Comparison of ENCODE assay signal across 8 cellular contexts in genomic region chr2:217142649-217143266, GRCh38.
DNase-seq lines count a peak whose midpoint lies in the region; ATAC-seq and TF ChIP-seq lines count a peak whose summit lies in the region.

No MANE protein-coding gene starts in this region.

- H3K4me2 ChIP-seq in GM23338 = no peak overlapping the region

- no TSS peak for BruUV-seq in Caco-2 (replicated peaks; lab: Mats Ljungman, UMichigan)

- H3K4me3 ChIP-seq in Caco-2 (ENCODE audit: low read depth, low read length) (no peak overlapping the region), GM23338 (no peak overlapping the region), iPS DF 6.9 (ENCODE audit: low read length) (no peak overlapping the region)

- H3K9me3 ChIP-seq in Caco-2 = peaks cover 7% of the 10 kb centered on the region; the same call in 1 of the 2 replicates
- no peaks in the 10 kb centered on the region for H3K9me3 ChIP-seq in iPS DF 6.9 (ENCODE audit: control insufficient read depth, insufficient read depth, low read length)

- H3K9me2 ChIP-seq in GM23338 (ENCODE audit: insufficient read depth) = no peaks in the 10 kb centered on the region; the same call in 1 of the 2 replicates

- in situ Hi-C loops in G401 (cut with HindIII; ENCODE audit: low sequenced_read_pairs) = no loop called here

- CTCF ChIA-PET in Caco-2 (lab: Charles Lee) = no interaction called here

- POLR2A ChIA-PET in Caco-2 (lab: Charles Lee) = no interaction called here

- H3K27me3 ChIP-seq in Caco-2 (replicated peaks; ENCODE audit: control insufficient read depth, insufficient read depth, low read length) (no peaks in the 10 kb centered on the region), GM23338 (ENCODE audit: insufficient read depth) (no peaks in the 10 kb centered on the region), iPS DF 6.9 (ENCODE audit: control insufficient read depth, insufficient read depth, low read length) (no peaks in the 10 kb centered on the region)

- DNase-seq in Caco-2 (peak; percentile 51 to 69), GM23338 (ENCODE audit: low spot score) (peak; percentile 75), SHP77 treated with DMSO at 0.1 percent for 48 hours (lab: John Stamatoyannopoulos, UW) (peak; percentile 31), iPS DF 6.9 (ENCODE audit: low read depth, low spot score) (peak; percentile 29), NCI-H2107 treated with DMSO at 0.1 percent for 48 hours (lab: John Stamatoyannopoulos, UW; ENCODE audit: unreplicated experiment) (no peak), G401 (ENCODE audit: low spot score) (no peak)
- DNase-seq in activated T-helper 1 cell treated with anti-CD3 and anti-CD28 coated beads, Interleukin-12 subunit alpha, Interleukin-12 subunit beta, Interleukin-2, Interleukin-4 antibody, amounts not matched to agents 30 ng/mL and 10 ng/mL and 1 ng/mL, durations not matched to agents 14 hours and 24 hours and 36 hours (ENCODE audit: low spot score) = no peak

- no peaks in the 10 kb centered on the region for H3K79me2 ChIP-seq in GM23338 (replicated peaks; ENCODE audit: insufficient read depth)

- 0 out of 3 replicates have a peak, but pooled peaks have one; percentile 22 for ATAC-seq in GM23338
- ATAC-seq in GM21423 (IDR thresholded peaks at IDR 0.05; ENCODE audit: unreplicated experiment) = no peak

- TF ChIP-seq CTCF in Caco-2 (IDR thresholded peaks at IDR 0.05; ENCODE audit: insufficient read depth in 1 of 2, low read depth in 1 of 2, low read length in 1 of 2, severe bottlenecking in 1 of 2, unreplicated experiment in 1 of 2) = peak; percentile 67 to 86
- peak; percentile 76 to 97 for TF ChIP-seq CTCF in GM23338 (conservative IDR thresholded peaks at IDR 0.05; ENCODE audit: low read depth in 2 of 2)

- peaks cover 7% of the 10 kb centered on the region for H3K27me3 Mint-ChIP-seq in Caco-2 (ENCODE audit: insufficient read depth, unreplicated experiment)
- no peaks in the 10 kb centered on the region for H3K27me3 Mint-ChIP-seq in GM23338 (ENCODE audit: insufficient read depth, low read depth, poor library complexity)
- H3K27me3 Mint-ChIP-seq in activated T-helper 1 cell treated with anti-CD3 and anti-CD28 coated beads, Interleukin-12 subunit alpha, Interleukin-12 subunit beta, Interleukin-2, Interleukin-4 antibody, amounts not matched to agents 30 ng/mL and 10 ng/mL and 1 ng/mL, durations not matched to agents 14 hours and 24 hours and 36 hours (ENCODE audit: insufficient read depth) = peaks cover 5% of the 10 kb centered on the region

- H3K27ac ChIP-seq in GM23338 (ENCODE audit: low read depth) (no peak overlapping the region), iPS DF 6.9 (ENCODE audit: low read length) (no peak overlapping the region)

- H3K27ac Mint-ChIP-seq in Caco-2 (ENCODE audit: unreplicated experiment) = no peak overlapping the region
- H3K27ac Mint-ChIP-seq in GM23338 = no peak overlapping the region
- H3K27ac Mint-ChIP-seq in activated T-helper 1 cell treated with anti-CD3 and anti-CD28 coated beads, Interleukin-12 subunit alpha, Interleukin-12 subunit beta, Interleukin-2, Interleukin-4 antibody, amounts not matched to agents 30 ng/mL and 10 ng/mL and 1 ng/mL, durations not matched to agents 14 hours and 24 hours and 36 hours = no peak overlapping the region

- intact Hi-C loops in Caco-2 (cut with micrococcal nuclease; ENCODE audit: unreplicated experiment) = loop anchor here (1.0 to 10.0 kb wide), 4 partner anchors 142 to 572 kb away; no protein-coding TSS in a partner anchor
- intact Hi-C loops in activated T-helper 1 cell treated with anti-CD3 and anti-CD28 coated beads, Interleukin-12 subunit alpha, Interleukin-12 subunit beta, Interleukin-2, Interleukin-4 antibody, amounts not matched to agents 30 ng/mL and 10 ng/mL and 1 ng/mL, durations not matched to agents 14 hours and 24 hours and 36 hours (cut with micrococcal nuclease) = loop anchor here (1.0 to 2.0 kb wide), 2 partner anchors 365 to 444 kb away; no protein-coding TSS in a partner anchor

- H3K36me3 ChIP-seq in Caco-2 (ENCODE audit: control insufficient read depth, insufficient read depth, low read length) (no peaks in the 10 kb centered on the region), GM23338 (ENCODE audit: insufficient read depth) (0 out of 2 replicates have a peak, but pooled peaks cover 3% of the 10 kb centered on the region), iPS DF 6.9 (ENCODE audit: control insufficient read depth, insufficient read depth, low read length) (no peaks in the 10 kb centered on the region)

- peaks cover 37% of the 10 kb centered on the region for H3K9me3 Mint-ChIP-seq in Caco-2 (ENCODE audit: unreplicated experiment)
- peaks cover 29% of the 10 kb centered on the region for H3K9me3 Mint-ChIP-seq in GM23338
- peaks cover 18% of the 10 kb centered on the region for H3K9me3 Mint-ChIP-seq in activated T-helper 1 cell treated with anti-CD3 and anti-CD28 coated beads, Interleukin-12 subunit alpha, Interleukin-12 subunit beta, Interleukin-2, Interleukin-4 antibody, amounts not matched to agents 30 ng/mL and 10 ng/mL and 1 ng/mL, durations not matched to agents 14 hours and 24 hours and 36 hours

- H3F3A ChIP-seq in GM23338 (replicated peaks; ENCODE audit: low read depth) = no peaks in the 10 kb centered on the region

- no peak overlapping the region for H3K4me3 Mint-ChIP-seq in Caco-2 (ENCODE audit: unreplicated experiment)
- H3K4me3 Mint-ChIP-seq in GM23338 = no peak overlapping the region
- no peak overlapping the region for H3K4me3 Mint-ChIP-seq in activated T-helper 1 cell treated with anti-CD3 and anti-CD28 coated beads, Interleukin-12 subunit alpha, Interleukin-12 subunit beta, Interleukin-2, Interleukin-4 antibody, amounts not matched to agents 30 ng/mL and 10 ng/mL and 1 ng/mL, durations not matched to agents 14 hours and 24 hours and 36 hours

- no peaks in the 10 kb centered on the region for H3K4me1 Mint-ChIP-seq in Caco-2 (ENCODE audit: low read depth, unreplicated experiment)
- no peaks in the 10 kb centered on the region for H3K4me1 Mint-ChIP-seq in GM23338
- no peaks in the 10 kb centered on the region for H3K4me1 Mint-ChIP-seq in activated T-helper 1 cell treated with anti-CD3 and anti-CD28 coated beads, Interleukin-12 subunit alpha, Interleukin-12 subunit beta, Interleukin-2, Interleukin-4 antibody, amounts not matched to agents 30 ng/mL and 10 ng/mL and 1 ng/mL, durations not matched to agents 14 hours and 24 hours and 36 hours (ENCODE audit: low read depth)

- WGBS in iPS DF 6.9 (ENCODE audit: insufficient coverage, insufficient read length) = no CpG with 5 or more reads among the region's 3 CpGs

- no peaks in the 10 kb centered on the region for H4K20me1 ChIP-seq in GM23338 (replicated peaks; ENCODE audit: insufficient read depth)

- no peak overlapping the region for H2AFZ ChIP-seq in GM23338

- H3K36me3 Mint-ChIP-seq in Caco-2 (ENCODE audit: insufficient read depth, unreplicated experiment) (no peaks in the 10 kb centered on the region), GM23338 (ENCODE audit: low read depth) (peaks cover 10% of the 10 kb centered on the region)
- H3K36me3 Mint-ChIP-seq in activated T-helper 1 cell treated with anti-CD3 and anti-CD28 coated beads, Interleukin-12 subunit alpha, Interleukin-12 subunit beta, Interleukin-2, Interleukin-4 antibody, amounts not matched to agents 30 ng/mL and 10 ng/mL and 1 ng/mL, durations not matched to agents 14 hours and 24 hours and 36 hours (ENCODE audit: low read depth) = no peaks in the 10 kb centered on the region

- H3K4me1 ChIP-seq in Caco-2 = no peaks in the 10 kb centered on the region
- H3K4me1 ChIP-seq in GM23338 (ENCODE audit: insufficient read depth) = no peaks in the 10 kb centered on the region
- no peaks in the 10 kb centered on the region for H3K4me1 ChIP-seq in iPS DF 6.9 (ENCODE audit: control insufficient read depth, insufficient read depth, low read length)

Comparison
In these comparisons a context has a peak if more than half of its experiments do, and no peak if none do; other contexts are left out.
1. DNase-seq: peak in Caco-2 (2 of 2), GM23338 (single experiment), SHP77 treated with DMSO at 0.1 percent for 48 hours (single experiment) and iPS DF 6.9 (single experiment); none in NCI-H2107 treated with DMSO at 0.1 percent for 48 hours (single experiment), activated T-helper 1 cell treated with anti-CD3 and anti-CD28 coated beads, Interleukin-12 subunit alpha, Interleukin-12 subunit beta, Interleukin-2, Interleukin-4 antibody, amounts not matched to agents 30 ng/mL and 10 ng/mL and 1 ng/mL, durations not matched to agents 14 hours and 24 hours and 36 hours (single experiment) and G401 (single experiment).